Comparison of ENCODE assay signal across 30 cellular contexts in the genomic region with DNA sequence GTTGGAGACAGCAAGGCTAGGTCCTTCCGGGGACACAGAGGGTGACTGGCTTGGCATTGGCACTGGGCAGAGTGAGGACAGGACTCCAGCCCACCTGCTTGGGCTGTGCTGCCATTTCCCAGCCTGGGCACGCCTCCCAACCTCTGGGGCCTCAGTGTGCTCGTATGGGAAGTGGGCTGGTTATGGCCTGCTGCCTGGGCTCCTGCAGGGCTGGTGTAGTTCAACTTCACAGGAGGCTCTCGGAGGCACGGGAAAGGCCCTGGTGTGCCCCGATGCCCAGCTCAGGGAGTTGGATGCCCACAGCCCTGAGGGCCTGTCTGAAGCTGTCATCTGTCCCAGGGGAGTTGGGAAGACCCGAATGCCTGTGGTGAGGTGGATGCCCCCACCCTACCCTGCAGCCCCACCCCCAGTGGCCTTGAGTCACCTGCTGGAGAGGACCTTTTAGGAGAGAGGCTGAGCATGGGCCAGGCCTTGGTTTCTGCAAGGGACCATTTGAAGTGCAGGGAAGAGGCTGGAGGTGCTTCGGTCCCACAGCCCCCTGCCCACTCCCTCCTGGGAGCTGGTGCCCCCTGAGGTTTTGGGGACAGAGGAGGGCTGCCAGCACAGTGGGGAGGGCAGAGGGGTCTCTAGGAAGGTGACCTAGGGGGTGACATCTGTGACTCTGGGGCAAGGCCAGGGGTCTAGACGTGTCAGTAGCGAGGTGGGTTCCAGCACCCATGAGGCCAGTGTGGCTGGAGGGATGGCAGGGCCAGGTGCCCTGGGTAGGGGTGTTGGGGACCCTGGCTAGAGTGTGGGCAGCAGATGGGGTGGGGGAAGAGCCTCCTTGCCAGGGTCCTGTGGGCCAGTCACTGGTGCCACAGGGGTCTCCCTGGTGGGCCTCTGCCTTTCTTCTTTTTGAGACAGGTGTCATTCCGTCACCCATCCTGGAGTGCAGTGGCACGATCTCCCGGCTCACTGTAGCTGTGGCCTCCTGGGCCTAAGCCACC. TPM values are rescaled to one million over a fixed set of nuclear protein-coding genes. Genes with fewer than 3 reads are reported as not detected.
DNase-seq lines count a peak whose midpoint lies in the region; ATAC-seq and TF ChIP-seq lines count a peak whose summit lies in the region.
"Had no signal": no experiment of that assay in that cellular context is flagged by ENCODE, and none has a peak within 500 bp of the region (broad histone marks: within the 10 kb centered on the region; RNA-seq: fewer than 3 reads in every experiment).

No MANE protein-coding gene starts in this region.

- peaks cover 3% of the 10 kb centered on the region for H3K36me3 Mint-ChIP-seq in CD4-positive, CD25-positive, alpha-beta regulatory T cell
- H3K36me3 Mint-ChIP-seq in WTC11, result no peaks in the 10 kb centered on the region
- H3K36me3 Mint-ChIP-seq in HFFc6 (ENCODE audit: low read depth), result no peaks in the 10 kb centered on the region
- H3K36me3 Mint-ChIP-seq: activated CD4-positive, alpha-beta memory T cell treated with anti-CD3 and anti-CD28 coated beads for 36 hours; activated naive CD4-positive, alpha-beta T cell treated with anti-CD3 and anti-CD28 coated beads, Interleukin-2, amount 50 U/mL, for 24 hours; naive thymus-derived CD4-positive, alpha-beta T cell had no signal

- no peaks in the 10 kb centered on the region for H3K36me3 ChIP-seq in CD4-positive, CD25-positive, alpha-beta regulatory T cell (ENCODE audit: control insufficient read depth, insufficient read depth, low read length)
- H3K36me3 ChIP-seq in sigmoid colon, result peaks cover 4 to 35% (median 18%) of the 10 kb centered on the region in 4 donors
- H3K36me3 ChIP-seq: upper lobe of right lung had no signal

- no peak overlapping the region for H3K4me3 Mint-ChIP-seq in CD4-positive, CD25-positive, alpha-beta regulatory T cell
- no peak overlapping the region for H3K4me3 Mint-ChIP-seq in WTC11
- H3K4me3 Mint-ChIP-seq in HFFc6, result no peak overlapping the region
- H3K4me3 Mint-ChIP-seq: activated CD4-positive, alpha-beta memory T cell treated with anti-CD3 and anti-CD28 coated beads for 36 hours; activated naive CD4-positive, alpha-beta T cell treated with anti-CD3 and anti-CD28 coated beads, Interleukin-2, amount 50 U/mL, for 24 hours; CD14-positive monocyte; GM23338; IgD-negative memory B cell had no signal

- H3K4me1 Mint-ChIP-seq in CD4-positive, CD25-positive, alpha-beta regulatory T cell, result peaks cover 0 to 26% (median 7%) of the 10 kb centered on the region in 4 donors
- H3K4me1 Mint-ChIP-seq in WTC11 (0 out of 2 replicates have a peak, but pooled peaks cover 3% of the 10 kb centered on the region), HFFc6 (ENCODE audit: low read depth) (peaks cover 6% of the 10 kb centered on the region; the same call in 1 of the 2 replicates)

- no peak for TF ChIP-seq CTCF in WTC11 (IDR thresholded peaks at IDR 0.05)
- TF ChIP-seq CTCF in sigmoid colon (IDR thresholded peaks at IDR 0.05), result no peak
- TF ChIP-seq CTCF in HFFc6 (IDR thresholded peaks at IDR 0.05), result no peak

- H3K4me3 ChIP-seq in CD4-positive, CD25-positive, alpha-beta regulatory T cell (ENCODE audit: low read depth, low read length), result no peak overlapping the region
- H3K4me3 ChIP-seq in sigmoid colon, result no peak overlapping the region
- H3K4me3 ChIP-seq: GM23338, Peyer's patch, SJSA1, upper lobe of right lung had no signal

- H3K27ac Mint-ChIP-seq in CD4-positive, CD25-positive, alpha-beta regulatory T cell, result peak overlapping the region in 2 of 3 donors; percentile 25 to 63
- peak overlapping the region; percentile 36; the same call in 1 of the 2 replicates for H3K27ac Mint-ChIP-seq in WTC11
- no peak overlapping the region for H3K27ac Mint-ChIP-seq in HFFc6
- H3K27ac Mint-ChIP-seq: activated CD4-positive, alpha-beta memory T cell treated with anti-CD3 and anti-CD28 coated beads for 36 hours; activated naive CD4-positive, alpha-beta T cell treated with anti-CD3 and anti-CD28 coated beads, Interleukin-2, amount 50 U/mL, for 24 hours; activated T-helper 2 cell treated with anti-CD3 and anti-CD28 coated beads, Interferon-gamma antibody, Interleukin-2, Interleukin-4, amounts not matched to agents 10 μg/mL and 5 μg/mL and 100 μg/mL, durations not matched to agents 14 hours and 24 hours and 36 hours; IgD-negative memory B cell had no signal

- H3K27me3 ChIP-seq in CD4-positive, CD25-positive, alpha-beta regulatory T cell (ENCODE audit: control insufficient read depth, insufficient read depth, low read length), result no peaks in the 10 kb centered on the region
- H3K27me3 ChIP-seq in sigmoid colon, result no peaks in the 10 kb centered on the region
- H3K27me3 ChIP-seq: Peyer's patch, SJSA1, upper lobe of right lung had no signal

- 92 to 95% methylated on average over 13 of the region's 13 CpGs for WGBS in sigmoid colon, 2 donors

- no peak for ATAC-seq in CD4-positive, CD25-positive, alpha-beta regulatory T cell (ENCODE audit: low read depth in 2 of 2)
- ATAC-seq in WTC11 (no peak), left ventricle myocardium superior (no peak), GM18868 (IDR thresholded peaks at IDR 0.05; ENCODE audit: unreplicated experiment) (no peak), GM19397 (IDR thresholded peaks at IDR 0.05; ENCODE audit: unreplicated experiment) (no peak)
- ATAC-seq: activated CD4-positive, CD25-positive, alpha-beta regulatory T cell treated with anti-CD3 and anti-CD28 coated beads, Interleukin-2, amount 50 U/mL, for 24 hours; naive thymus-derived CD4-positive, alpha-beta T cell had no signal

- no peak for TF ChIP-seq EP300 in sigmoid colon (IDR thresholded peaks at IDR 0.05)

- no peak overlapping the region for H3K27ac ChIP-seq in CD4-positive, CD25-positive, alpha-beta regulatory T cell (ENCODE audit: insufficient read depth, low read length, poor library complexity, severe bottlenecking)
- H3K27ac ChIP-seq in sigmoid colon, result no peak overlapping the region
- H3K27ac ChIP-seq: Peyer's patch, SJSA1, upper lobe of right lung had no signal

- H3K9me3 Mint-ChIP-seq in CD4-positive, CD25-positive, alpha-beta regulatory T cell, result no peaks in the 10 kb centered on the region
- H3K9me3 Mint-ChIP-seq in WTC11 (no peaks in the 10 kb centered on the region), HFFc6 (no peaks in the 10 kb centered on the region)
- H3K9me3 Mint-ChIP-seq: activated CD4-positive, alpha-beta memory T cell treated with anti-CD3 and anti-CD28 coated beads for 36 hours; activated naive CD4-positive, alpha-beta T cell treated with anti-CD3 and anti-CD28 coated beads, Interleukin-2, amount 50 U/mL, for 24 hours; activated T-helper 2 cell treated with anti-CD3 and anti-CD28 coated beads, Interferon-gamma antibody, Interleukin-2, Interleukin-4, amounts not matched to agents 10 μg/mL and 5 μg/mL and 100 μg/mL, durations not matched to agents 14 hours and 24 hours and 36 hours; CD14-positive monocyte; GM23338; IgD-negative memory B cell; naive thymus-derived CD4-positive, alpha-beta T cell had no signal

- CTCF ChIA-PET in WTC11 (lab: Charles Lee), result no interaction called here

- TF ChIP-seq POLR2A in sigmoid colon (IDR thresholded peaks at IDR 0.05), result no peak

- POLR2A ChIA-PET in WTC11 (lab: Charles Lee), result no interaction called here

- no peak for DNase-seq in CD4-positive, CD25-positive, alpha-beta regulatory T cell
- DNase-seq in WTC11 (ENCODE audit: low spot score), result no peak
- peak; percentile 30 for DNase-seq in left ventricle myocardium superior
- peak; percentile 60 for DNase-seq in sigmoid colon
- no peak for DNase-seq in HFFc6
- no peak for DNase-seq in NCI-H1930 (lab: John Stamatoyannopoulos, UW)
- DNase-seq: activated CD4-positive, alpha-beta memory T cell treated with anti-CD3 and anti-CD28 coated beads for 36 hours; activated CD8-positive, alpha-beta memory T cell treated with anti-CD3 and anti-CD28 coated beads, Interleukin-2, amount 50 U/mL, for 4 hours; amygdala; DND-41; effector CD4-positive, alpha-beta T cell; naive thymus-derived CD4-positive, alpha-beta T cell; NCI-H1105; NCI-H2029 treated with DMSO at 0.1 percent for 48 hours; NCI-H2227 treated with DMSO at 0.1 percent for 48 hours; NCI-H526 treated with DMSO at 0.1 percent for 48 hours; occipital lobe; Peyer's patch; stimulated activated CD4-positive, alpha-beta T cell treated with anti-CD3 and anti-CD28 coated beads, Interleukin-2, amount 100 ng/mL, for 48 hours; T-helper 1 cell; upper lobe of right lung had no signal

- intact Hi-C loops in left ventricle myocardium superior (cut with micrococcal nuclease), result no loop called here
- intact Hi-C loops in sigmoid colon (cut with DNase I), result no loop called here

- no peaks in the 10 kb centered on the region for H3K27me3 Mint-ChIP-seq in CD4-positive, CD25-positive, alpha-beta regulatory T cell
- H3K27me3 Mint-ChIP-seq in WTC11 (ENCODE audit: low read depth) (no peaks in the 10 kb centered on the region), HFFc6 (ENCODE audit: insufficient read depth) (peaks cover 2% of the 10 kb centered on the region)
- H3K27me3 Mint-ChIP-seq: activated CD4-positive, alpha-beta memory T cell treated with anti-CD3 and anti-CD28 coated beads for 36 hours; activated naive CD4-positive, alpha-beta T cell treated with anti-CD3 and anti-CD28 coated beads, Interleukin-2, amount 50 U/mL, for 24 hours; IgD-negative memory B cell; naive thymus-derived CD4-positive, alpha-beta T cell had no signal

- H3K9me3 ChIP-seq in CD4-positive, CD25-positive, alpha-beta regulatory T cell (ENCODE audit: control insufficient read depth in 2 of 2, low read length in 2 of 2), result no peaks in the 10 kb centered on the region
- no peaks in the 10 kb centered on the region for H3K9me3 ChIP-seq in sigmoid colon
- H3K9me3 ChIP-seq: Peyer's patch, SJSA1, upper lobe of right lung had no signal

- H3K4me1 ChIP-seq in CD4-positive, CD25-positive, alpha-beta regulatory T cell (ENCODE audit: control insufficient read depth, insufficient read depth, low read length, poor library complexity, severe bottlenecking), result peaks cover 9% of the 10 kb centered on the region
- H3K4me1 ChIP-seq in sigmoid colon, result peaks cover 0 to 63% (median 55%) of the 10 kb centered on the region in 4 donors
- H3K4me1 ChIP-seq: SJSA1 had no signal

RNA-seq across cellular contexts. Expression of a gene that starts 9.1 kb away (rescaled TPM):
- total RNA-seq in CD4-positive, CD25-positive, alpha-beta regulatory T cell, result 90.0 TPM
- polyA plus RNA-seq in CD4-positive, CD25-positive, alpha-beta regulatory T cell, result under 1 TPM; 0.20 to 0.48 (median 0.46) TPM
- total RNA-seq in WTC11 (2021) (55.5 to 67.8 TPM (median 62.5 TPM) in 3 replicates), left ventricle myocardium superior (64.0 TPM), sigmoid colon (10 to 100 TPM; 13.2 to 29.1 (median 18.6) TPM)
- polyA plus RNA-seq in sigmoid colon, result 10 to 100 TPM in 1 of 3 donors, 1 to 10 TPM in 2; 5.3 to 17.5 (median 5.4) TPM
- 10 to 100 TPM; 21.4 to 35.0 (median 25.5) TPM for total RNA-seq in HFFc6 (2021; fragmentation: NEBNext Ultra II Directional; extraction: Animal tissue kit (Norgen Biotek cat#: 25700))

RNA-seq across cellular contexts. Expression of a gene that starts 25.5 kb away (rescaled TPM):
- total RNA-seq in CD4-positive, CD25-positive, alpha-beta regulatory T cell, result 26.0 TPM
- polyA plus RNA-seq in CD4-positive, CD25-positive, alpha-beta regulatory T cell, result 10 to 100 TPM; 14.0 to 18.6 (median 17.3) TPM
- total RNA-seq in WTC11 (2021) (76.2 to 97.4 TPM (median 85.2 TPM) in 3 replicates), left ventricle myocardium superior (5.6 TPM), sigmoid colon (10 to 100 TPM in 1 of 4 donors, 1 to 10 TPM in 3; 7.6 to 15.6 (median 8.9) TPM)
- polyA plus RNA-seq in sigmoid colon, result 10 to 100 TPM in 1 of 3 donors, 1 to 10 TPM in 2; 9.0 to 33.8 (median 9.7) TPM
- 10 to 100 TPM; 26.2 to 37.7 (median 29.8) TPM for total RNA-seq in HFFc6 (2021; fragmentation: NEBNext Ultra II Directional; extraction: Animal tissue kit (Norgen Biotek cat#: 25700))

RNA-seq across cellular contexts. Expression of a gene that starts 46.2 kb away (rescaled TPM):
- 77.9 TPM for total RNA-seq in CD4-positive, CD25-positive, alpha-beta regulatory T cell
- polyA plus RNA-seq in CD4-positive, CD25-positive, alpha-beta regulatory T cell, result 1 to 10 TPM; 1.2 to 2.1 (median 1.6) TPM
- total RNA-seq in WTC11 (2021) (73.0 to 76.7 TPM (median 75.8 TPM) in 3 replicates), left ventricle myocardium superior (14.8 TPM), sigmoid colon (10 to 100 TPM; 14.5 to 35.7 (median 18.8) TPM)
- polyA plus RNA-seq in sigmoid colon, result 10 to 100 TPM in 1 of 3 donors, 1 to 10 TPM in 2; 3.2 to 22.3 (median 4.2) TPM
- 10 to 100 TPM; 27.5 to 35.3 (median 30.4) TPM for total RNA-seq in HFFc6 (2021; fragmentation: NEBNext Ultra II Directional; extraction: Animal tissue kit (Norgen Biotek cat#: 25700))

Comparison
In these comparisons a context has a peak if more than half of its experiments do, and no peak if none do; other contexts are left out.
1. DNase-seq: peak in left ventricle myocardium superior (single experiment) and sigmoid colon (single experiment); none in CD4-positive, CD25-positive, alpha-beta regulatory T cell (0 of 3), WTC11 (single experiment), HFFc6 (single experiment) and NCI-H1930 (0 of 2).